ENCODE assay signal across 18 cellular contexts in genomic region chr2:239436669-239437325, GRCh38. TPM values are rescaled to one million over a fixed set of nuclear protein-coding genes. Genes with fewer than 3 reads are reported as not detected.
DNase-seq lines count a peak whose midpoint lies in the region; ATAC-seq and TF ChIP-seq lines count a peak whose summit lies in the region.
"Had no signal": no experiment of that assay in that cellular context is flagged by ENCODE, and none has a peak within 500 bp of the region (broad histone marks: within the 10 kb centered on the region; RNA-seq: fewer than 3 reads in every experiment).

No MANE protein-coding gene starts in this region.

- 0 out of 2 replicates have a peak, but pooled peaks cover 3% of the 10 kb centered on the region for H3K36me3 Mint-ChIP-seq in WTC11

- POLR2A ChIA-PET in WTC11 (lab: Charles Lee), result no interaction called here

- no peak for ATAC-seq in WTC11

- H3K27ac Mint-ChIP-seq in WTC11, result no peak overlapping the region
- H3K27ac Mint-ChIP-seq: B cell; CD8-positive, alpha-beta memory T cell had no signal

- H3K9ac ChIP-seq in BLaER1 treated with 17β-estradiol and CSF1 and Interleukin-3, amounts not matched to agents 10 nM and 100 nM, result peak overlapping the region in 2 of 11 experiments; percentile 4 to 34; a peak in 2 of 22 replicates
- H3K9ac ChIP-seq: GM23248 had no signal

- no peaks in the 10 kb centered on the region for H3K36me3 ChIP-seq in BLaER1 treated with 17β-estradiol and CSF1 and Interleukin-3, amounts not matched to agents 10 nM and 100 nM

- H3K4me3 ChIP-seq in BLaER1 treated with 17β-estradiol and CSF1 and Interleukin-3, amounts not matched to agents 10 nM and 100 nM, result no peak overlapping the region
- H3K4me3 ChIP-seq in HL-60 (replicated peaks; ENCODE audit: insufficient read depth, low read length), result no peak overlapping the region
- H3K4me3 ChIP-seq: GM23248, PC-9 had no signal

- TF ChIP-seq CTCF in HL-60 (IDR thresholded peaks at IDR 0.05; ENCODE audit: insufficient read depth, low read length) (no peak), WTC11 (IDR thresholded peaks at IDR 0.05) (no peak)

- peaks cover 30 to 46% (median 40%) of the 10 kb centered on the region in 11 experiments for H3K9me3 ChIP-seq in BLaER1 treated with 17β-estradiol and CSF1 and Interleukin-3, amounts not matched to agents 10 nM and 100 nM (replicated peaks in 1 of 11)

- DNase-seq in HL-60 (ENCODE audit: low read depth in 1 of 2, low spot score in 1 of 2), result no peak
- DNase-seq in WTC11 (ENCODE audit: low spot score), result no peak
- peak; percentile 62 for DNase-seq in medulla oblongata (ENCODE audit: extremely low spot score)
- DNase-seq in NCI-H510A (lab: John Stamatoyannopoulos, UW), result no peak
- no peak for DNase-seq in nucleus accumbens (lab: John Stamatoyannopoulos, UW)
- DNase-seq in cortex of kidney (lab: John Stamatoyannopoulos, UW), result no peak
- no peak for DNase-seq in stimulated activated CD4-positive, alpha-beta T cell treated with anti-CD3 and anti-CD28 coated beads, Interleukin-4, amount 100 ng/mL, for 1 hour
- DNase-seq: ACHN; CD8-positive, alpha-beta memory T cell; DMS79; GM23248; NCI-H187 treated with DMSO at 0.1 percent for 48 hours; NCI-H345; NCI-H69; PC-9; T-helper 1 cell had no signal

- H3K4me1 Mint-ChIP-seq in WTC11, result peaks cover 19% of the 10 kb centered on the region

- H3K27ac ChIP-seq in BLaER1 treated with 17β-estradiol and CSF1 and Interleukin-3, amounts not matched to agents 10 nM and 100 nM, result peak overlapping the region in 7 of 11 experiments; percentile 17 to 72 (median 65); a peak in 13 of 22 replicates
- peak overlapping the region; percentile 36 for H3K27ac ChIP-seq in HL-60 (replicated peaks)
- H3K27ac ChIP-seq: GM23248, PC-9 had no signal

- H3K27me3 Mint-ChIP-seq in WTC11 (ENCODE audit: low read depth), result peaks cover 21% of the 10 kb centered on the region

- H3K9me3 Mint-ChIP-seq in WTC11, result peaks cover 18% of the 10 kb centered on the region

- no peaks in the 10 kb centered on the region for H3K27me3 ChIP-seq in BLaER1 treated with 17β-estradiol and CSF1 and Interleukin-3, amounts not matched to agents 10 nM and 100 nM
- H3K27me3 ChIP-seq in HL-60 (ENCODE audit: insufficient read depth, poor library complexity, severe bottlenecking), result no peaks in the 10 kb centered on the region

- H3K4me2 ChIP-seq in BLaER1 treated with 17β-estradiol and CSF1 and Interleukin-3, amounts not matched to agents 10 nM and 100 nM, result peak overlapping the region; percentile 20 to 98 (median 43); a peak in 19 of 22 replicates
- H3K4me2 ChIP-seq: PC-9 had no signal

- peaks cover 46 to 67% (median 55%) of the 10 kb centered on the region in 10 experiments for H3K4me1 ChIP-seq in BLaER1 treated with 17β-estradiol and CSF1 and Interleukin-3, amounts not matched to agents 10 nM and 100 nM

- H4K20me1 ChIP-seq in BLaER1 treated with 17β-estradiol and CSF1 and Interleukin-3, amounts not matched to agents 10 nM and 100 nM, result no peaks in the 10 kb centered on the region

- CTCF ChIA-PET in WTC11 (lab: Charles Lee), result no interaction called here

- H3K4me3 Mint-ChIP-seq in WTC11, result no peak overlapping the region
- H3K4me3 Mint-ChIP-seq: B cell; CD8-positive, alpha-beta memory T cell had no signal

TF ChIP-seq in WTC11, 78 proteins besides CTCF, POLR2A, EP300 and RAD21:
- TF ChIP-seq PRRX2 (CRISPR knock-in tag; IDR thresholded peaks at IDR 0.05) (no peak), GTF2I (CRISPR knock-in tag; conservative IDR thresholded peaks at IDR 0.05) (0 out of 2 replicates have a peak, but pooled peaks have one; percentile 51)

RNA-seq across cellular contexts. Expression of gene HDAC4, which starts 36.0 kb away (rescaled TPM):
- total RNA-seq in WTC11 (2021), result 35.0 to 44.4 TPM (median 42.3 TPM) in 3 replicates
